ENCODE assay signal across 18 cellular contexts in the genomic region with DNA sequence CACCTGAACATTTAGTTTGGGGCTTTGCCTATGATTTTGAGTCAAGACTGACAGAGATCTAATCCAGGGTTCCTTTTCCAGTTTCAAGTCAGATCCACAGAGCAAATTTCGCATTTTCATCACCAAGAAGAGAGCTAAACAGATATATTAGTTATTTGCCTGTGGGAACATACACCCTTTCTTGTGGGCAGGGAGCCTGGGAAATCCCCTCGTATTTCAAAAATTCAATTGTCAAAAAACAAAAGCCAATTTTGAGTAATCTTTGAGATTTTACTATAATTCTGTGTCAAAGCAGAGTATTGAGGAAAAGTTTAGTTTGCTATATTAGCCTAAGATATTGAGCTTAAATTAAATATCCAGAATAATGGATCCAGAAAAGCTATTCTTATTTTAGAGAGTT. TPM values are rescaled to one million over a fixed set of nuclear protein-coding genes. Genes with fewer than 3 reads are reported as not detected.
A peak's percentile ranks its signal among the peaks of the same experiment; 100 is the strongest.
DNase-seq lines count a peak whose midpoint lies in the region; ATAC-seq, FAIRE-seq and TF ChIP-seq lines count a peak whose summit lies in the region.
"Had no signal": no experiment of that assay in that cellular context is flagged by ENCODE, and none has a peak within 500 bp of the region (broad histone marks: within the 10 kb centered on the region; RNA-seq: fewer than 3 reads in every experiment).

No MANE protein-coding gene starts in this region.

- SMC1A ChIA-PET in GM12878 (lab: Charles Lee; ENCODE audit: uncharacterized antibody, unreplicated experiment), result interaction anchor here (0.8 to 3.9 kb wide), 7 partner anchors 12 to 115 kb away, joined by 3 to 24 read pairs (median 5); no protein-coding TSS in a partner anchor

- no peak overlapping the region for H3K9ac ChIP-seq in liver (ENCODE audit: low read depth in 1 of 2, low read length in 2 of 2)
- H3K9ac ChIP-seq in HepG2 (ENCODE audit: insufficient read depth, low read depth, low read length), result no peak overlapping the region
- H3K9ac ChIP-seq in GM12878 (ENCODE audit: control insufficient read depth, insufficient read depth, low read length), result no peak overlapping the region
- H3K9ac ChIP-seq: BLaER1 had no signal

- in situ Hi-C loops in HepG2 (cut with HindIII; ENCODE audit: extremely low pct_ligation_motif_present, low pct_unique_long_range_greater_than_20kb) (no loop called here), GM12878 (cut with MboI) (no loop called here)

- CTCF ChIA-PET in HepG2 (lab: Yijun Ruan, JAX; ENCODE audit: low intra/inter-chr PET ratio, low total read pairs) (no interaction called here), GM12878 (lab: Yijun Ruan, JAX) (interaction anchor here (1.2 to 2.4 kb wide), 6 partner anchors 9 to 197 kb away, joined by 3 to 9 read pairs (median 4); no protein-coding TSS in a partner anchor)

- H3K9me3 ChIP-seq in liver (ENCODE audit: control insufficient read depth in 4 of 4, low read length in 3 of 4) (no peaks in the 10 kb centered on the region), HepG2 (ENCODE audit: low read length) (no peaks in the 10 kb centered on the region), GM12878 (replicated peaks; ENCODE audit: control insufficient read depth, insufficient read depth, low read length) (no peaks in the 10 kb centered on the region)
- H3K9me3 ChIP-seq: BLaER1 had no signal

- H3K36me3 ChIP-seq in liver (ENCODE audit: control insufficient read depth in 4 of 4, insufficient read depth in 3 of 4, low read depth in 1 of 4, low read length in 3 of 4) (peaks cover 1 to 31% (median 19%) of the 10 kb centered on the region in 4 donors), HepG2 (replicated peaks in 1 of 2; ENCODE audit: control insufficient read depth in 1 of 2, insufficient read depth in 2 of 2, low read length in 2 of 2) (no peaks in the 10 kb centered on the region), GM12878 (ENCODE audit: control insufficient read depth in 2 of 2, insufficient read depth in 2 of 2, low read length in 1 of 2) (no peaks in the 10 kb centered on the region)
- H3K36me3 ChIP-seq: BLaER1 had no signal

- H4K20me1 ChIP-seq in HepG2 (ENCODE audit: insufficient read depth, low read length) (no peaks in the 10 kb centered on the region), GM12878 (ENCODE audit: control insufficient read depth, insufficient read depth) (no peaks in the 10 kb centered on the region)
- H4K20me1 ChIP-seq: BLaER1 had no signal

- peaks cover 0 to 3% (median 0%) of the 10 kb centered on the region in 4 donors for H3K4me1 ChIP-seq in liver (ENCODE audit: control insufficient read depth in 4 of 4, insufficient read depth in 4 of 4, low read length in 3 of 4)
- H3K4me1 ChIP-seq in HepG2 (ENCODE audit: insufficient read depth, low read length), result peaks cover 35% of the 10 kb centered on the region
- peaks cover 5% of the 10 kb centered on the region; the same call in 1 of the 2 replicates for H3K4me1 ChIP-seq in GM12878 (ENCODE audit: control insufficient read depth, insufficient read depth, low read length)
- H3K4me1 ChIP-seq: BLaER1 had no signal

- H3K27me3 ChIP-seq in liver (ENCODE audit: control insufficient read depth in 4 of 4, insufficient read depth in 4 of 4, low read length in 3 of 4) (no peaks in the 10 kb centered on the region), HepG2 (ENCODE audit: control insufficient read depth in 1 of 2, insufficient read depth in 2 of 2, low read length in 2 of 2) (no peaks in the 10 kb centered on the region), GM12878 (replicated peaks in 1 of 2; ENCODE audit: control insufficient read depth in 2 of 2, insufficient read depth in 2 of 2, low read length in 1 of 2) (no peaks in the 10 kb centered on the region)
- H3K27me3 ChIP-seq: BLaER1 had no signal

- no peak for TF ChIP-seq CTCF in liver (IDR thresholded peaks at IDR 0.05; ENCODE audit: low read depth, low read length, missing input control)
- TF ChIP-seq CTCF in HepG2 (CRISPR knock-in tag; IDR thresholded peaks at IDR 0.05), result no peak
- no peak for TF ChIP-seq CTCF in GM12878 (IDR thresholded peaks at IDR 0.05 in 2 of 3, conservative IDR thresholded peaks at IDR 0.05 in 1 of 3; ENCODE audit: control insufficient read depth in 2 of 3, extremely low read depth in 1 of 3, insufficient read depth in 1 of 3, low read depth in 3 of 3, low read length in 3 of 3)

- H3K27ac ChIP-seq in liver (ENCODE audit: low read depth in 1 of 2, low read length in 2 of 2) (no peak overlapping the region), HepG2 (ENCODE audit: extremely low read length, insufficient read depth, low read length) (no peak overlapping the region), GM12878 (ENCODE audit: control insufficient read depth, insufficient read depth) (no peak overlapping the region)
- H3K27ac ChIP-seq: BLaER1 had no signal

- H3K4me3 ChIP-seq in liver (ENCODE audit: low read depth in 1 of 3, low read length in 3 of 3), result no peak overlapping the region
- H3K4me3 ChIP-seq in HepG2 (replicated peaks in 1 of 3; ENCODE audit: insufficient read depth in 1 of 3, low read depth in 2 of 3, low read length in 3 of 3), result no peak overlapping the region
- H3K4me3 ChIP-seq in GM12878, result no peak overlapping the region
- H3K4me3 ChIP-seq: BLaER1, GM23338 had no signal

- POLR2A ChIA-PET in HepG2 (lab: Yijun Ruan, JAX), result no interaction called here
- POLR2A ChIA-PET in GM12878 (lab: Charles Lee), result no interaction called here

- no peak overlapping the region for H2AFZ ChIP-seq in HepG2 (ENCODE audit: low read length)
- no peak overlapping the region for H2AFZ ChIP-seq in GM12878 (ENCODE audit: control insufficient read depth, low read depth, low read length)

- no peak for FAIRE-seq in HepG2 (lab: Jason Lieb, UNC)
- no peak for FAIRE-seq in GM12878 (lab: Jason Lieb, UNC)

- no peak for TF ChIP-seq EP300 in HepG2 (IDR thresholded peaks at IDR 0.05; ENCODE audit: low read depth in 2 of 2, low read length in 2 of 2)
- no peak for TF ChIP-seq EP300 in HepG2 (CRISPR knock-in tag; IDR thresholded peaks at IDR 0.05; ENCODE audit: borderline replicate concordance)
- TF ChIP-seq EP300 in GM12878 (IDR thresholded peaks at IDR 0.05; ENCODE audit: borderline replicate concordance in 1 of 2, control insufficient read depth in 1 of 2, low read depth in 2 of 2, low read length in 2 of 2), result no peak; a peak in 1 of 4 replicates

- BruUV-seq in HepG2 (replicated peaks; lab: Mats Ljungman, UMichigan) (no TSS peak), GM12878 (replicated peaks; lab: Mats Ljungman, UMichigan) (no TSS peak)

- TF ChIP-seq POLR2A in HepG2 (IDR thresholded peaks at IDR 0.05; ENCODE audit: insufficient read depth in 1 of 2, low read depth in 2 of 2, low read length in 2 of 2) (no peak), GM12878 (IDR thresholded peaks at IDR 0.05; ENCODE audit: low read depth, low read length) (no peak)

- RAD21 ChIA-PET in GM12878 (lab: Charles Lee; ENCODE audit: unreplicated experiment), result interaction anchor here (1.0 to 1.1 kb wide), 2 partner anchors 20 to 82 kb away, joined by 3 read pairs; no protein-coding TSS in a partner anchor

- DNase-seq in HepG2 (ENCODE audit: low spot score) (no peak), GM12878 (ENCODE audit: low read depth, low spot score) (peak; percentile 20), mesenteric fat pad (ENCODE audit: low spot score) (no peak), DMS79 (lab: John Stamatoyannopoulos, UW) (no peak)
- DNase-seq: 8988T; AML-193; CD8-positive, alpha-beta memory T cell; DMS53; H9; KG1 had no signal

- ATAC-seq in HepG2, result no peak
- peak; percentile 24 for ATAC-seq in HG02870 (IDR thresholded peaks at IDR 0.05; ENCODE audit: unreplicated experiment)
- peak; percentile 27 for ATAC-seq in GM12878
- ATAC-seq in HG03457 (IDR thresholded peaks at IDR 0.05; ENCODE audit: unreplicated experiment), result no peak
- ATAC-seq: GM23338 had no signal

- intact Hi-C loops in HepG2 (cut with micrococcal nuclease; ENCODE audit: unreplicated experiment), result loop anchor here (10.0 kb wide), 1 partner anchor 53 kb away; a partner anchor contains a TSS
- intact Hi-C loops in GM12878 (cut with micrococcal nuclease; ENCODE audit: unreplicated experiment), result no loop called here

- no peak overlapping the region for H3K4me2 ChIP-seq in HepG2 (ENCODE audit: low read depth, low read length)
- H3K4me2 ChIP-seq in GM12878 (ENCODE audit: control insufficient read depth, insufficient read depth), result peak overlapping the region; percentile 22; the same call in 1 of the 2 replicates
- H3K4me2 ChIP-seq: BLaER1, GM23338 had no signal

- no peak for TF ChIP-seq RAD21 in liver (IDR thresholded peaks at IDR 0.05)
- no peak for TF ChIP-seq RAD21 in HepG2 (CRISPR knock-in tag; IDR thresholded peaks at IDR 0.05)
- TF ChIP-seq RAD21 in GM12878 (IDR thresholded peaks at IDR 0.05; ENCODE audit: insufficient read depth, low read depth, low read length), result no peak

- H3K79me2 ChIP-seq in HepG2 (ENCODE audit: insufficient read depth, low read length) (no peaks in the 10 kb centered on the region), GM12878 (ENCODE audit: control insufficient read depth, insufficient read depth, low read length) (no peaks in the 10 kb centered on the region)

- WGBS in liver, result 87% methylated on average over 2 of the region's 2 CpGs
- 67% methylated on average over 2 of the region's 2 CpGs for WGBS in HepG2 (ENCODE audit: low lambda C conversion rate)
- WGBS in GM12878 (ENCODE audit: insufficient coverage, insufficient replicate concordance, low lambda C conversion rate, missing lambda C conversion rate), result 0% methylated on average over 2 of the region's 2 CpGs

RNA-seq across cellular contexts. Expression of a gene that starts 56.6 kb away (rescaled TPM):
- total RNA-seq in liver (100 to 1,000 TPM in 1 of 2 donors, 10 to 100 TPM in 1; 40.1 to 274 TPM), HepG2 (2016; rRNA removed; fragmentation: Illumina TruSeq; extraction: Trizol) (0.79 and 1.8 TPM in 2 replicates), GM12878 (2014; rRNA removed) (not detected in 2 replicates), GM12878 (2014; rRNA removed; fragmentation: Illumina TruSeq; extraction: Trizol) (not detected in 2 replicates), GM12878 (2021) (not detected in 2 replicates), mesenteric fat pad (not detected)
- polyA plus RNA-seq in liver (100 to 1,000 TPM in 1 of 2 donors, 10 to 100 TPM in 1; 96.3 to 232 TPM), HepG2 (2011; rRNA removed) (0.13 TPM in 2 replicates), GM12878 (2011; rRNA removed) (not detected in 2 replicates), GM12878 (2014; fragmentation: Illumina TruSeq; extraction: Trizol) (not detected in 2 replicates), GM12878 (2014; fragmentation: Nextera tagmentation; extraction: Ambion mirVana) (not detected), GM12878 (2014; rRNA removed) (not detected in 2 replicates), GM12878 (2016; fragmentation: Nextera tagmentation; extraction: Ambion mirVana) (not detected)
- total RNA-seq in HepG2 (2016; cell fraction: cytosol; rRNA removed; fragmentation: Illumina TruSeq; extraction: Trizol; ENCODE audit: low read depth), result 0.18 and 0.30 TPM in 2 replicates
- 0.67 and 1.9 TPM in 2 replicates for total RNA-seq in HepG2 (2016; cell fraction: insoluble cytoplasmic fraction; rRNA removed; fragmentation: Illumina TruSeq; extraction: Trizol)
- total RNA-seq in HepG2 (2016; cell fraction: membrane; rRNA removed; fragmentation: Illumina TruSeq; extraction: Trizol), result 0.31 and 0.34 TPM in 2 replicates
- total RNA-seq in HepG2 (2016; cell fraction: nucleus; rRNA removed; fragmentation: Illumina TruSeq; extraction: Trizol), result 4.4 and 4.6 TPM in 2 replicates
- 0.08 TPM in 1 of 2 replicates, not detected in the other for polyA plus RNA-seq in HepG2 (2011; cell fraction: cytosol; rRNA removed)
- polyA plus RNA-seq in HepG2 (2011; cell fraction: nucleus; rRNA removed), result 0.09 and 0.21 TPM in 2 replicates
- polyA plus RNA-seq in HepG2 (2012), result 0.15 and 0.17 TPM in 2 replicates
- polyA plus RNA-seq in HepG2 (2016; cell fraction: cytosol; fragmentation: Illumina TruSeq; extraction: Trizol; ENCODE audit: low read depth), result 0.18 and 0.36 TPM in 2 replicates
- polyA plus RNA-seq in HepG2 (2016; cell fraction: insoluble cytoplasmic fraction; fragmentation: Illumina TruSeq; extraction: Trizol; ENCODE audit: low read depth), result 0.75 and 1.1 TPM in 2 replicates
- polyA plus RNA-seq in HepG2 (2016; cell fraction: membrane; fragmentation: Illumina TruSeq; extraction: Trizol; ENCODE audit: low read depth), result 0.37 and 0.42 TPM in 2 replicates
- 7.2 and 7.4 TPM in 2 replicates for polyA plus RNA-seq in HepG2 (2016; cell fraction: nucleus; fragmentation: Illumina TruSeq; extraction: Trizol; ENCODE audit: insufficient read depth, low read depth)
- polyA minus RNA-seq in HepG2 (2011; rRNA and poly(A)+ RNA removed; ENCODE audit: low replicate concordance), result not detected in 2 replicates
- polyA minus RNA-seq in HepG2 (2011; cell fraction: cytosol; rRNA and poly(A)+ RNA removed), result not detected in 2 replicates
- polyA minus RNA-seq in HepG2 (2011; cell fraction: nucleus; rRNA and poly(A)+ RNA removed), result 0.13 and 0.25 TPM in 2 replicates
- not detected in 2 replicates for total RNA-seq in GM12878 (2013; cell fraction: nucleolus; rRNA removed)
- not detected for polyA plus RNA-seq in GM12878 (2011; ENCODE audit: low read depth)
- not detected in 2 replicates for polyA plus RNA-seq in GM12878 (2011; cell fraction: cytosol; rRNA removed)
- polyA plus RNA-seq in GM12878 (2011; cell fraction: nucleus; rRNA removed), result not detected in 2 replicates
- polyA plus RNA-seq in GM12878 (2012), result not detected in 2 replicates
- not detected in 2 replicates for polyA minus RNA-seq in GM12878 (2011; rRNA and poly(A)+ RNA removed)
- polyA minus RNA-seq in GM12878 (2011; cell fraction: cytosol; rRNA and poly(A)+ RNA removed), result not detected in 2 replicates
- polyA minus RNA-seq in GM12878 (2011; cell fraction: nucleus; rRNA and poly(A)+ RNA removed), result not detected in 2 replicates
- total RNA-seq: CD8-positive, alpha-beta memory T cell; Daoy; GM23338; H9; HT-29 had no signal
- polyA plus RNA-seq: CD8-positive, alpha-beta memory T cell; GM23338; IgD-negative memory B cell had no signal

Comparison
In these comparisons a context has a peak if more than half of its experiments do, and no peak if none do; other contexts are left out.
1. RNA of a gene that starts 56.6 kb away (total RNA-seq): 40.1 to 274 TPM in liver; 0.18 to 4.6 TPM in HepG2, not detected in GM12878 and not detected in mesenteric fat pad (single experiment); every median in the first group is over 4 times any median in the second.
2. ATAC-seq: peak in HG02870 (single experiment) and GM12878 (single experiment); none in HepG2 (single experiment) and HG03457 (single experiment).